ENCODE assay signal across 1 cellular context in genomic region chr2:241891315-241891987, GRCh38.
TF ChIP-seq lines count a peak whose summit lies in the region.

No MANE protein-coding gene starts in this region.

TF ChIP-seq in GM23338, 12 proteins besides CTCF, POLR2A, EP300 and RAD21 (continued from another document):
- TF ChIP-seq REST (IDR thresholded peaks at IDR 0.05; ENCODE audit: unreplicated experiment) = no peak
- no peak for TF ChIP-seq CREB1 (CRISPR knock-in tag; IDR thresholded peaks at IDR 0.05; ENCODE audit: low read depth)
- TF ChIP-seq ETS1 (IDR thresholded peaks at IDR 0.05) = no peak
- TF ChIP-seq EZH2phosphoT487 (IDR thresholded peaks at IDR 0.05; ENCODE audit: unreplicated experiment) = no peak
TF ChIP-seq in GM23338: peak in this region for 0.
